In the genomic region with DNA sequence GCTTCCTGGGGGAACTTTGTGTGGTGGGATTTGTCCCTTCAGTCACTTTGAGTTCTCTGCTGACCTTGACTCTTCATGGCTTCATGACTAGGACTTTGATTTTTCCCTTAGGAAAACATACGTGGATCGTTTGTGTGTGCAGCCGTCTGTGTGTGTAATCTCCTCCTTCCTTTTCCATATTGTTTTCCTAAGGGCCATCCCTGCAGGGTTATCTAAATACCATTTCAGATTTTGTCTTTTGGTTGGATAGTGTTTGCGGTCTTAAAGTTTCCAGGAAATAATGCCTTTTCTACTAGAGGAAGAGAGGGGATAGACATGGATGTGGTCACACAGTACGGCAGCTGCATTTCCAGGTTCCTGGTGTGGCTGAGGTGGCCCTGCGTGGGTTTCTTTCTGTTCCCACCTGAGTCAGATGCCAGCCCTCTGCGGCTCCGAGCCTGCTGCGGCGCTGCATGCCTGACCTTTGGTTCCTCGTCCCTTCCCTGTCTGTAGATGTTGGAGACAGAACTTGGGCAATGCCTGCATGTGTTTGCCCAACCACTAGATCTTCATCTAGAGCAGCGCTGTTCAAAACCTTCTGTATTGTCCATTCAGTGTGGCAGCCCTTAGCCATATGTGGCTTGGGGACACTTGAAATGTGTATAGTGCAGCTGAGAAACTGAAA, we compare ENCODE assay signal across 1 cellular context.
TF ChIP-seq lines count a peak whose summit lies in the region.

No MANE protein-coding gene starts in this region.

TF ChIP-seq in HepG2, 621 proteins besides CTCF, POLR2A, EP300 and RAD21 (continued from another document and continues in another):
- TF ChIP-seq, protein P1, sequence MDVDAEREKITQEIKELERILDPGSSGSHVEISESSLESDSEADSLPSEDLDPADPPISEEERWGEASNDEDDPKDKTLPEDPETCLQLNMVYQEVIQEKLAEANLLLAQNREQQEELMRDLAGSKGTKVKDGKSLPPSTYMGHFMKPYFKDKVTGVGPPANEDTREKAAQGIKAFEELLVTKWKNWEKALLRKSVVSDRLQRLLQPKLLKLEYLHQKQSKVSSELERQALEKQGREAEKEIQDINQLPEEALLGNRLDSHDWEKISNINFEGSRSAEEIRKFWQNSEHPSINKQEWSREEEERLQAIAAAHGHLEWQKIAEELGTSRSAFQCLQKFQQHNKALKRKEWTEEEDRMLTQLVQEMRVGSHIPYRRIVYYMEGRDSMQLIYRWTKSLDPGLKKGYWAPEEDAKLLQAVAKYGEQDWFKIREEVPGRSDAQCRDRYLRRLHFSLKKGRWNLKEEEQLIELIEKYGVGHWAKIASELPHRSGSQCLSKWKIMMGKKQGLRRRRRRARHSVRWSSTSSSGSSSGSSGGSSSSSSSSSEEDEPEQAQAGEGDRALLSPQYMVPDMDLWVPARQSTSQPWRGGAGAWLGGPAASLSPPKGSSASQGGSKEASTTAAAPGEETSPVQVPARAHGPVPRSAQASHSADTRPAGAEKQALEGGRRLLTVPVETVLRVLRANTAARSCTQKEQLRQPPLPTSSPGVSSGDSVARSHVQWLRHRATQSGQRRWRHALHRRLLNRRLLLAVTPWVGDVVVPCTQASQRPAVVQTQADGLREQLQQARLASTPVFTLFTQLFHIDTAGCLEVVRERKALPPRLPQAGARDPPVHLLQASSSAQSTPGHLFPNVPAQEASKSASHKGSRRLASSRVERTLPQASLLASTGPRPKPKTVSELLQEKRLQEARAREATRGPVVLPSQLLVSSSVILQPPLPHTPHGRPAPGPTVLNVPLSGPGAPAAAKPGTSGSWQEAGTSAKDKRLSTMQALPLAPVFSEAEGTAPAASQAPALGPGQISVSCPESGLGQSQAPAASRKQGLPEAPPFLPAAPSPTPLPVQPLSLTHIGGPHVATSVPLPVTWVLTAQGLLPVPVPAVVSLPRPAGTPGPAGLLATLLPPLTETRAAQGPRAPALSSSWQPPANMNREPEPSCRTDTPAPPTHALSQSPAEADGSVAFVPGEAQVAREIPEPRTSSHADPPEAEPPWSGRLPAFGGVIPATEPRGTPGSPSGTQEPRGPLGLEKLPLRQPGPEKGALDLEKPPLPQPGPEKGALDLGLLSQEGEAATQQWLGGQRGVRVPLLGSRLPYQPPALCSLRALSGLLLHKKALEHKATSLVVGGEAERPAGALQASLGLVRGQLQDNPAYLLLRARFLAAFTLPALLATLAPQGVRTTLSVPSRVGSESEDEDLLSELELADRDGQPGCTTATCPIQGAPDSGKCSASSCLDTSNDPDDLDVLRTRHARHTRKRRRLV (CRISPR knock-in tag; IDR thresholded peaks at IDR 0.05): no peak
- no peak for TF ChIP-seq ZNF451 (CRISPR knock-in tag; IDR thresholded peaks at IDR 0.05)
- no peak for TF ChIP-seq ZFP90 (CRISPR knock-in tag; IDR thresholded peaks at IDR 0.05; ENCODE audit: borderline replicate concordance)
- no peak for TF ChIP-seq ZNF530 (CRISPR knock-in tag; IDR thresholded peaks at IDR 0.05; ENCODE audit: low read depth)
- TF ChIP-seq MTA1 (CRISPR knock-in tag; IDR thresholded peaks at IDR 0.05; ENCODE audit: borderline replicate concordance): peak; percentile 91; the same call in 1 of the 2 replicates
- 0 out of 2 replicates have a peak, but pooled peaks have one; percentile 18 for TF ChIP-seq MAZ (IDR thresholded peaks at IDR 0.05; ENCODE audit: borderline replicate concordance, low read depth, low read length)
- no peak for TF ChIP-seq MAZ (CRISPR knock-in tag; IDR thresholded peaks at IDR 0.05; ENCODE audit: low read depth)
- TF ChIP-seq REL (CRISPR knock-in tag; conservative IDR thresholded peaks at IDR 0.05): no peak
- no peak for TF ChIP-seq KLF12 (CRISPR knock-in tag; IDR thresholded peaks at IDR 0.05; ENCODE audit: borderline replicate concordance)
- TF ChIP-seq ZNF207 (IDR thresholded peaks at IDR 0.05; ENCODE audit: borderline replicate concordance): no peak
- TF ChIP-seq STAT5B (CRISPR knock-in tag; IDR thresholded peaks at IDR 0.05): no peak
- TF ChIP-seq PAF1 (CRISPR knock-in tag; IDR thresholded peaks at IDR 0.05): no peak
- no peak; the same call in 1 of the 2 replicates for TF ChIP-seq ZBTB7A (CRISPR knock-in tag; IDR thresholded peaks at IDR 0.05)
- no peak for TF ChIP-seq ZSCAN29 (CRISPR knock-in tag; conservative IDR thresholded peaks at IDR 0.05)
- no peak for TF ChIP-seq ZNF343 (CRISPR knock-in tag; IDR thresholded peaks at IDR 0.05)
- TF ChIP-seq NFE2L1 (CRISPR knock-in tag; IDR thresholded peaks at IDR 0.05; ENCODE audit: borderline replicate concordance): no peak
- TF ChIP-seq SUZ12 (IDR thresholded peaks at IDR 0.05; ENCODE audit: low read depth, low read length): no peak
- TF ChIP-seq ZNF510 (CRISPR knock-in tag; IDR thresholded peaks at IDR 0.05; ENCODE audit: low read depth): no peak
- no peak for TF ChIP-seq JDP2 (CRISPR knock-in tag; IDR thresholded peaks at IDR 0.05; ENCODE audit: borderline replicate concordance)
- TF ChIP-seq XBP1 (CRISPR knock-in tag; IDR thresholded peaks at IDR 0.05): no peak
- TF ChIP-seq ZNF274 (CRISPR knock-in tag; IDR thresholded peaks at IDR 0.05): no peak
- no peak for TF ChIP-seq ZNF160 (CRISPR knock-in tag; IDR thresholded peaks at IDR 0.05)
- no peak for TF ChIP-seq MTA3 (CRISPR knock-in tag; IDR thresholded peaks at IDR 0.05)
- TF ChIP-seq ARID3A (IDR thresholded peaks at IDR 0.05; ENCODE audit: low read depth, low read length): 0 out of 2 replicates have a peak, but pooled peaks have one; percentile 12
- TF ChIP-seq, protein P2, sequence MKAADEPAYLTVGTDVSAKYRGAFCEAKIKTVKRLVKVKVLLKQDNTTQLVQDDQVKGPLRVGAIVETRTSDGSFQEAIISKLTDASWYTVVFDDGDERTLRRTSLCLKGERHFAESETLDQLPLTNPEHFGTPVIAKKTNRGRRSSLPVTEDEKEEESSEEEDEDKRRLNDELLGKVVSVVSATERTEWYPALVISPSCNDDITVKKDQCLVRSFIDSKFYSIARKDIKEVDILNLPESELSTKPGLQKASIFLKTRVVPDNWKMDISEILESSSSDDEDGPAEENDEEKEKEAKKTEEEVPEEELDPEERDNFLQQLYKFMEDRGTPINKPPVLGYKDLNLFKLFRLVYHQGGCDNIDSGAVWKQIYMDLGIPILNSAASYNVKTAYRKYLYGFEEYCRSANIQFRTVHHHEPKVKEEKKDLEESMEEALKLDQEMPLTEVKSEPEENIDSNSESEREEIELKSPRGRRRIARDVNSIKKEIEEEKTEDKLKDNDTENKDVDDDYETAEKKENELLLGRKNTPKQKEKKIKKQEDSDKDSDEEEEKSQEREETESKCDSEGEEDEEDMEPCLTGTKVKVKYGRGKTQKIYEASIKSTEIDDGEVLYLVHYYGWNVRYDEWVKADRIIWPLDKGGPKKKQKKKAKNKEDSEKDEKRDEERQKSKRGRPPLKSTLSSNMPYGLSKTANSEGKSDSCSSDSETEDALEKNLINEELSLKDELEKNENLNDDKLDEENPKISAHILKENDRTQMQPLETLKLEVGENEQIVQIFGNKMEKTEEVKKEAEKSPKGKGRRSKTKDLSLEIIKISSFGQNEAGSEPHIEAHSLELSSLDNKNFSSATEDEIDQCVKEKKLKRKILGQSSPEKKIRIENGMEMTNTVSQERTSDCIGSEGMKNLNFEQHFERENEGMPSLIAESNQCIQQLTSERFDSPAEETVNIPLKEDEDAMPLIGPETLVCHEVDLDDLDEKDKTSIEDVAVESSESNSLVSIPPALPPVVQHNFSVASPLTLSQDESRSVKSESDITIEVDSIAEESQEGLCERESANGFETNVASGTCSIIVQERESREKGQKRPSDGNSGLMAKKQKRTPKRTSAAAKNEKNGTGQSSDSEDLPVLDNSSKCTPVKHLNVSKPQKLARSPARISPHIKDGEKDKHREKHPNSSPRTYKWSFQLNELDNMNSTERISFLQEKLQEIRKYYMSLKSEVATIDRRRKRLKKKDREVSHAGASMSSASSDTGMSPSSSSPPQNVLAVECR (CRISPR knock-in tag; IDR thresholded peaks at IDR 0.05; ENCODE audit: borderline replicate concordance): no peak
- no peak for TF ChIP-seq ELF4 (CRISPR knock-in tag; IDR thresholded peaks at IDR 0.05; ENCODE audit: borderline replicate concordance)
- TF ChIP-seq ZKSCAN8 (CRISPR knock-in tag; IDR thresholded peaks at IDR 0.05; ENCODE audit: borderline replicate concordance): no peak; the same call in 1 of the 2 replicates
- no peak for TF ChIP-seq POGZ (CRISPR knock-in tag; IDR thresholded peaks at IDR 0.05)
- no peak for TF ChIP-seq ZBTB10 (CRISPR knock-in tag; IDR thresholded peaks at IDR 0.05; ENCODE audit: borderline replicate concordance)
- no peak for TF ChIP-seq JUNB (CRISPR knock-in tag; IDR thresholded peaks at IDR 0.05; ENCODE audit: borderline replicate concordance)
- peak; percentile 8; the same call in 1 of the 2 replicates for TF ChIP-seq FOXJ3 (CRISPR knock-in tag; IDR thresholded peaks at IDR 0.05; ENCODE audit: borderline replicate concordance)
- TF ChIP-seq HOMEZ (CRISPR knock-in tag; IDR thresholded peaks at IDR 0.05; ENCODE audit: low read depth): no peak
- TF ChIP-seq, protein P3, sequence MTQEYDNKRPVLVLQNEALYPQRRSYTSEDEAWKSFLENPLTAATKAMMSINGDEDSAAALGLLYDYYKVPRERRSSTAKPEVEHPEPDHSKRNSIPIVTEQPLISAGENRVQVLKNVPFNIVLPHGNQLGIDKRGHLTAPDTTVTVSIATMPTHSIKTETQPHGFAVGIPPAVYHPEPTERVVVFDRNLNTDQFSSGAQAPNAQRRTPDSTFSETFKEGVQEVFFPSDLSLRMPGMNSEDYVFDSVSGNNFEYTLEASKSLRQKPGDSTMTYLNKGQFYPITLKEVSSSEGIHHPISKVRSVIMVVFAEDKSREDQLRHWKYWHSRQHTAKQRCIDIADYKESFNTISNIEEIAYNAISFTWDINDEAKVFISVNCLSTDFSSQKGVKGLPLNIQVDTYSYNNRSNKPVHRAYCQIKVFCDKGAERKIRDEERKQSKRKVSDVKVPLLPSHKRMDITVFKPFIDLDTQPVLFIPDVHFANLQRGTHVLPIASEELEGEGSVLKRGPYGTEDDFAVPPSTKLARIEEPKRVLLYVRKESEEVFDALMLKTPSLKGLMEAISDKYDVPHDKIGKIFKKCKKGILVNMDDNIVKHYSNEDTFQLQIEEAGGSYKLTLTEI (CRISPR knock-in tag; conservative IDR thresholded peaks at IDR 0.05): no peak
- no peak for TF ChIP-seq PCBP2 (optimal IDR thresholded peaks at IDR 0.05; ENCODE audit: low read depth, low read length, poor library complexity, severe bottlenecking)
- TF ChIP-seq NFYB (CRISPR knock-in tag; IDR thresholded peaks at IDR 0.05): no peak
- no peak for TF ChIP-seq ATRX (CRISPR knock-in tag; IDR thresholded peaks at IDR 0.05; ENCODE audit: borderline replicate concordance)
- TF ChIP-seq ZNF124 (CRISPR knock-in tag; IDR thresholded peaks at IDR 0.05): peak; percentile 72; the same call in 1 of the 2 replicates
- peak; percentile 58 for TF ChIP-seq BHLHE40 (IDR thresholded peaks at IDR 0.05; ENCODE audit: low read length)
